In genomic region chr10:68720793-68721672, GRCh38 we compare ENCODE assay signal across 1 cellular context.
TF ChIP-seq lines count a peak whose summit lies in the region.

Gene CCAR1 (plus strand): TSS chr10:68721239. CDS start chr10:68722505, 1,266 bp downstream.

TF ChIP-seq in K562, 482 proteins besides CTCF, POLR2A, EP300 and RAD21 (continued from another document and continues in another):
- peak; percentile 56 to 82; a peak in 2 of 4 replicates for TF ChIP-seq UBTF (IDR thresholded peaks at IDR 0.05; ENCODE audit: borderline replicate concordance in 1 of 2, low read depth in 2 of 2, low read length in 2 of 2)
- no peak for TF ChIP-seq ZNF133 (CRISPR knock-in tag; IDR thresholded peaks at IDR 0.05)
- TF ChIP-seq ZNF311 (CRISPR knock-in tag; IDR thresholded peaks at IDR 0.05), result peak; percentile 77
- TF ChIP-seq SREBF2 (CRISPR knock-in tag; IDR thresholded peaks at IDR 0.05), result no peak
- peak; percentile 79 for TF ChIP-seq ATF6 (CRISPR knock-in tag; IDR thresholded peaks at IDR 0.05)
- TF ChIP-seq, protein P1, sequence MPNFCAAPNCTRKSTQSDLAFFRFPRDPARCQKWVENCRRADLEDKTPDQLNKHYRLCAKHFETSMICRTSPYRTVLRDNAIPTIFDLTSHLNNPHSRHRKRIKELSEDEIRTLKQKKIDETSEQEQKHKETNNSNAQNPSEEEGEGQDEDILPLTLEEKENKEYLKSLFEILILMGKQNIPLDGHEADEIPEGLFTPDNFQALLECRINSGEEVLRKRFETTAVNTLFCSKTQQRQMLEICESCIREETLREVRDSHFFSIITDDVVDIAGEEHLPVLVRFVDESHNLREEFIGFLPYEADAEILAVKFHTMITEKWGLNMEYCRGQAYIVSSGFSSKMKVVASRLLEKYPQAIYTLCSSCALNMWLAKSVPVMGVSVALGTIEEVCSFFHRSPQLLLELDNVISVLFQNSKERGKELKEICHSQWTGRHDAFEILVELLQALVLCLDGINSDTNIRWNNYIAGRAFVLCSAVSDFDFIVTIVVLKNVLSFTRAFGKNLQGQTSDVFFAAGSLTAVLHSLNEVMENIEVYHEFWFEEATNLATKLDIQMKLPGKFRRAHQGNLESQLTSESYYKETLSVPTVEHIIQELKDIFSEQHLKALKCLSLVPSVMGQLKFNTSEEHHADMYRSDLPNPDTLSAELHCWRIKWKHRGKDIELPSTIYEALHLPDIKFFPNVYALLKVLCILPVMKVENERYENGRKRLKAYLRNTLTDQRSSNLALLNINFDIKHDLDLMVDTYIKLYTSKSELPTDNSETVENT (CRISPR knock-in tag; IDR thresholded peaks at IDR 0.05), result 0 out of 2 replicates have a peak, but pooled peaks have one; percentile 29
- TF ChIP-seq CREM (IDR thresholded peaks at IDR 0.05; ENCODE audit: low read depth), result peak; percentile 98
- no peak for TF ChIP-seq MTF1 (CRISPR knock-in tag; IDR thresholded peaks at IDR 0.05; ENCODE audit: borderline replicate concordance)
- TF ChIP-seq ZBTB7A (IDR thresholded peaks at IDR 0.05; ENCODE audit: borderline replicate concordance, control insufficient read depth, low read depth, low read length), result peak; percentile 89; the same call in 1 of the 2 replicates
- TF ChIP-seq SAP30 (IDR thresholded peaks at IDR 0.05; ENCODE audit: borderline replicate concordance, insufficient read depth, low read depth, low read length, poor library complexity, severe bottlenecking), result peak; percentile 79
- TF ChIP-seq ESRRA (IDR thresholded peaks at IDR 0.05; ENCODE audit: borderline replicate concordance, low read depth), result peak; percentile 56; the same call in 1 of the 2 replicates
- TF ChIP-seq RERE (CRISPR knock-in tag; IDR thresholded peaks at IDR 0.05; ENCODE audit: borderline replicate concordance), result 0 out of 2 replicates have a peak, but pooled peaks have one; percentile 53
- peak; percentile 73 for TF ChIP-seq ID3 (CRISPR knock-in tag; IDR thresholded peaks at IDR 0.05)
- peak; percentile 36; the same call in 1 of the 2 replicates for TF ChIP-seq ID3 (tag; IDR thresholded peaks at IDR 0.05)
- TF ChIP-seq U2AF2 (optimal IDR thresholded peaks at IDR 0.05; ENCODE audit: low read depth, low read length), result no peak
- TF ChIP-seq PREB (CRISPR knock-in tag; IDR thresholded peaks at IDR 0.05), result no peak
- no peak for TF ChIP-seq ELF4 (CRISPR knock-in tag; IDR thresholded peaks at IDR 0.05)
- no peak for TF ChIP-seq ZNF324 (CRISPR knock-in tag; IDR thresholded peaks at IDR 0.05)
- TF ChIP-seq, protein P2, sequence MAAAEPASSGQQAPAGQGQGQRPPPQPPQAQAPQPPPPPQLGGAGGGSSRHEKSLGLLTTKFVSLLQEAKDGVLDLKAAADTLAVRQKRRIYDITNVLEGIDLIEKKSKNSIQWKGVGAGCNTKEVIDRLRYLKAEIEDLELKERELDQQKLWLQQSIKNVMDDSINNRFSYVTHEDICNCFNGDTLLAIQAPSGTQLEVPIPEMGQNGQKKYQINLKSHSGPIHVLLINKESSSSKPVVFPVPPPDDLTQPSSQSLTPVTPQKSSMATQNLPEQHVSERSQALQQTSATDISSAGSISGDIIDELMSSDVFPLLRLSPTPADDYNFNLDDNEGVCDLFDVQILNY (CRISPR knock-in tag; IDR thresholded peaks at IDR 0.05), result 0 out of 2 replicates have a peak, but pooled peaks have one; percentile 82
- peak; percentile 59; the same call in 1 of the 2 replicates for TF ChIP-seq FOXK1 (CRISPR knock-in tag; IDR thresholded peaks at IDR 0.05; ENCODE audit: borderline replicate concordance)
- TF ChIP-seq ARID1B (IDR thresholded peaks at IDR 0.05), result no peak
- no peak for TF ChIP-seq SNIP1 (IDR thresholded peaks at IDR 0.05; ENCODE audit: low read depth)
- 0 out of 2 replicates have a peak, but pooled peaks have one; percentile 23 for TF ChIP-seq KDM2B (CRISPR knock-in tag; IDR thresholded peaks at IDR 0.05)
- peak; percentile 86; the same call in 1 of the 2 replicates for TF ChIP-seq CUX1 (CRISPR knock-in tag; IDR thresholded peaks at IDR 0.05)
- peak; percentile 55 for TF ChIP-seq SP1 (CRISPR knock-in tag; IDR thresholded peaks at IDR 0.05)
- peak; percentile 78 for TF ChIP-seq RFX1 (IDR thresholded peaks at IDR 0.05)
- TF ChIP-seq MCM5 (IDR thresholded peaks at IDR 0.05; ENCODE audit: low read depth), result no peak
- TF ChIP-seq ZNF274 (IDR thresholded peaks at IDR 0.05; ENCODE audit: borderline replicate concordance, low read depth, low read length), result no peak
- no peak for TF ChIP-seq KAT2B (IDR thresholded peaks at IDR 0.05; ENCODE audit: low read depth, low read length)
- no peak for TF ChIP-seq NR0B1 (IDR thresholded peaks at IDR 0.05; ENCODE audit: partially characterized antibody)
- TF ChIP-seq ZNF668 (CRISPR knock-in tag; IDR thresholded peaks at IDR 0.05), result peak; percentile 79
- TF ChIP-seq CREB1 (IDR thresholded peaks at IDR 0.05), result peak; percentile 95
- peak; percentile 97 for TF ChIP-seq CREB1 (CRISPR knock-in tag; IDR thresholded peaks at IDR 0.05)
- peak; percentile 81 for TF ChIP-seq GTF2F1 (IDR thresholded peaks at IDR 0.05; ENCODE audit: low read depth, low read length)
- peak; percentile 94 for TF ChIP-seq RBBP5 (IDR thresholded peaks at IDR 0.05; ENCODE audit: borderline replicate concordance, insufficient read depth, low read length, poor library complexity, severe bottlenecking)
- TF ChIP-seq ADNP (tag; IDR thresholded peaks at IDR 0.05), result no peak
- TF ChIP-seq KAT8 (IDR thresholded peaks at IDR 0.05; ENCODE audit: low read depth), result peak; percentile 89
- peak; percentile 88 for TF ChIP-seq KDM5B (IDR thresholded peaks at IDR 0.05; ENCODE audit: insufficient replicate concordance, low read depth, low read length)
- peak; percentile 40 for TF ChIP-seq CCNT2 (IDR thresholded peaks at IDR 0.05; ENCODE audit: borderline replicate concordance, extremely low read depth, insufficient read length, low read depth, low read length)
